Comparison of ENCODE assay signal across 7 cellular contexts in the genomic region with DNA sequence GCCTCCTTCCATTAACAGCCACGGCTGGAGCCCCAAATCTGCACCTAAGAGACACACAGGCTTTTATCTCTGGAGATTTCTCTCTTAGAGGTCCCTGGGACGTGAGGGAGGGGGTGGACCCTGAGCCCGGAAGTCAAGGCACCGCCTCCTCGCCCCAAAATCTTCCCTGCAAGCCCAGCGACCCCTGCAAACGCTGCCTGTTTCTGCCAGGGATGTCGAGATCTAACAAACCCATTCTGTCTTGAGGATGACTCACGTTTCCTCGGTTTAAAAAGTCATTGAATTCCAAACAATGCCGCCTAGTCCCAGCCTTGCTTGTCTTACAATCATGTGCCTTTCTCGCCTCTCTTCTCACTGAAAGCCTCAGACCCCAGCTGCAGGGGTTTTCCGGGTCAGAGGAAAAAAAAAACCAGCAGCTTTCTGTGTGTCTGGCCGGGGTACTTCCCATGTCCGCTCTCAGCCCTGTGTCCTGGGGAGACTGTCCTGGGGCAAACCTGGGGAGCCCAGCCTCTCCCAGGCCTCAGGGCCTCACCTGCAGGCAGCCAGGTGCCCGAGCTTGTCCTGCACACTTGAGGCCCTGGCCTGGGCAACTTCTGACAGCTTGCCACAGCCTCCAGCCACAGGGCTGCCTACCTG. TPM values are rescaled to one million over a fixed set of nuclear protein-coding genes. Genes with fewer than 3 reads are reported as not detected.
DNase-seq lines count a peak whose midpoint lies in the region; ATAC-seq, FAIRE-seq and TF ChIP-seq lines count a peak whose summit lies in the region.

No MANE protein-coding gene starts in this region.

- H3K4me3 Mint-ChIP-seq in mesothelial cell of epicardium, result no peak overlapping the region

- peak overlapping the region; percentile 73 for H4K91ac ChIP-seq in H1 (replicated peaks; ENCODE audit: insufficient read length, low read length)

- peaks cover 8% of the 10 kb centered on the region for H3K4me1 Mint-ChIP-seq in mesothelial cell of epicardium

- H3K79me1 ChIP-seq in H1 (ENCODE audit: low read depth, low read length), result no peaks in the 10 kb centered on the region

- peak overlapping the region; percentile 37 for H4K5ac ChIP-seq in H1 (ENCODE audit: insufficient read length, low read depth, low read length)

- POLR2A ChIA-PET in H1 (lab: Charles Lee; ENCODE audit: partially characterized antibody), result no interaction called here

- no peak for TF ChIP-seq EP300 in H1 (IDR thresholded peaks at IDR 0.05; ENCODE audit: borderline replicate concordance in 1 of 2, low read depth in 2 of 2, low read length in 2 of 2)

- H3K18ac ChIP-seq in H1 (ENCODE audit: extremely low read depth, low read length), result peak overlapping the region; percentile 15

- H2BK5ac ChIP-seq in H1 (ENCODE audit: low read depth, low read length), result peak overlapping the region; percentile 71

- TF ChIP-seq POLR2A in H1 (IDR thresholded peaks at IDR 0.05; ENCODE audit: control extremely low read depth in 1 of 2, low read depth in 2 of 2, low read length in 2 of 2), result no peak

- H2BK120ac ChIP-seq in H1 (replicated peaks; ENCODE audit: low read depth, low read length), result peak overlapping the region; percentile 83

- H3K27me3 ChIP-seq in RWPE2 (ENCODE audit: insufficient read depth, poor library complexity, severe bottlenecking) (no peaks in the 10 kb centered on the region), H1 (replicated peaks in 1 of 4; ENCODE audit: control insufficient read depth in 3 of 4, extremely low read depth in 1 of 4, insufficient read depth in 3 of 4, low read length in 3 of 4) (no peaks in the 10 kb centered on the region)

- H3K36me3 ChIP-seq in RWPE2 (ENCODE audit: low read depth) (peaks cover 45% of the 10 kb centered on the region), H1 (ENCODE audit: control insufficient read depth in 2 of 4, insufficient read depth in 4 of 4, low read length in 3 of 4) (no peaks in the 10 kb centered on the region)

- H2BK12ac ChIP-seq in H1 (ENCODE audit: low read depth, low read length), result peak overlapping the region; percentile 75; the same call in 1 of the 2 replicates

- peak overlapping the region; percentile 19 for H4K8ac ChIP-seq in H1 (ENCODE audit: extremely low read depth, insufficient read depth, low read length)

- H3K27ac ChIP-seq in RWPE2 (ENCODE audit: poor library complexity, severe bottlenecking) (peak overlapping the region; percentile 83), H1 (ENCODE audit: low read depth, low read length) (peak overlapping the region; percentile 41; the same call in 1 of the 2 replicates)

- H2AFZ ChIP-seq in H1 (ENCODE audit: low read length), result peak overlapping the region; percentile 31; the same call in 1 of the 2 replicates

- CTCF ChIA-PET in H1 (lab: Charles Lee; ENCODE audit: partially characterized antibody), result interaction anchor here (0.6 to 1.3 kb wide), 6 partner anchors 9 to 266 kb away, joined by 3 to 4 read pairs (median 3); no protein-coding TSS in a partner anchor

- no peak overlapping the region for H3K23ac ChIP-seq in H1 (ENCODE audit: insufficient read length)

- no peak for TF ChIP-seq RAD21 in H1 (IDR thresholded peaks at IDR 0.05 in 1 of 2, conservative IDR thresholded peaks at IDR 0.05 in 1 of 2; ENCODE audit: low read depth in 2 of 2, low read length in 2 of 2)

- no peaks in the 10 kb centered on the region for H4K20me1 ChIP-seq in H1 (replicated peaks in 1 of 2; ENCODE audit: control insufficient read depth in 1 of 2, insufficient read depth in 2 of 2, low read length in 2 of 2)

- ATAC-seq in RWPE2 (ENCODE audit: low read depth), result peak; percentile 64
- ATAC-seq in HG03135 (IDR thresholded peaks at IDR 0.05; ENCODE audit: unreplicated experiment), result no peak
- no peak for ATAC-seq in HG02981 (IDR thresholded peaks at IDR 0.05; ENCODE audit: unreplicated experiment)
- no peak for ATAC-seq in HG03469 (IDR thresholded peaks at IDR 0.05; ENCODE audit: unreplicated experiment)

- no peaks in the 10 kb centered on the region for H3K27me3 Mint-ChIP-seq in mesothelial cell of epicardium (ENCODE audit: low read depth)

- H3K56ac ChIP-seq in H1 (replicated peaks; ENCODE audit: insufficient read length, low read depth, low read length), result no peak overlapping the region

- H2AK5ac ChIP-seq in H1 (ENCODE audit: low read depth, low read length), result 0 out of 2 replicates have a peak overlapping the region, but pooled peaks have one; percentile 39

- H3K4me3 ChIP-seq in RWPE2 (ENCODE audit: severe bottlenecking) (no peak overlapping the region), H1 (ENCODE audit: extremely low read depth in 1 of 4, insufficient read depth in 2 of 4, low read depth in 3 of 4, low read length in 4 of 4) (peak overlapping the region in 1 of 4 experiments; percentile 16; a peak in 2 of 8 replicates)

- peaks cover 4% of the 10 kb centered on the region for H3K36me3 Mint-ChIP-seq in mesothelial cell of epicardium

- H3K79me2 ChIP-seq in H1 (ENCODE audit: control insufficient read depth in 1 of 2, insufficient read depth in 2 of 2, low read length in 2 of 2), result no peaks in the 10 kb centered on the region

- 21% methylated on average over 16 of the region's 16 CpGs; no CpG with 5 or more reads in 1 of the 2 experiments for WGBS in H1 (ENCODE audit: extremely low coverage in 1 of 2, insufficient coverage in 1 of 2, insufficient read length in 1 of 2, insufficient replicate concordance in 2 of 2, low coverage in 1 of 2, low lambda C conversion rate in 2 of 2, missing lambda C conversion rate in 1 of 2), 2 experiments

- FAIRE-seq in GM19239 (lab: Jason Lieb, UNC), result peak; percentile 71
- FAIRE-seq in H1 (lab: Jason Lieb, UNC), result no peak

- no peaks in the 10 kb centered on the region for H3K9me3 ChIP-seq in RWPE2 (ENCODE audit: severe bottlenecking)
- no peaks in the 10 kb centered on the region for H3K9me3 ChIP-seq in H1 (ENCODE audit: insufficient read depth in 2 of 2, low read depth in 1 of 2, low read length in 1 of 2)

- H2BK20ac ChIP-seq in H1 (ENCODE audit: low read length), result peak overlapping the region; percentile 18; the same call in 1 of the 2 replicates

- peak overlapping the region in 2 of 4 experiments; percentile 13 to 37; a peak in 2 of 7 replicates for H3K9ac ChIP-seq in H1 (replicated peaks in 1 of 4; ENCODE audit: extremely low read depth in 1 of 4, low read depth in 3 of 4, low read length in 3 of 4)

- H3K23me2 ChIP-seq in H1 (ENCODE audit: low read depth, low read length), result 0 out of 2 replicates have a peak, but pooled peaks cover 2% of the 10 kb centered on the region

- DNase-seq in GM19239 (ENCODE audit: insufficient read length, low spot score) (no peak), RWPE2 (ENCODE audit: low spot score) (peak; percentile 68), H1 (ENCODE audit: low read depth in 1 of 2, low spot score in 2 of 2) (peak; percentile 49 to 60), mesothelial cell of epicardium (ENCODE audit: low spot score in 2 of 2, unreplicated experiment in 2 of 2) (no peak)

- H3K4me1 ChIP-seq in RWPE2 (ENCODE audit: insufficient read depth, poor library complexity, severe bottlenecking) (peaks cover 43% of the 10 kb centered on the region), H1 (replicated peaks in 1 of 4; ENCODE audit: control insufficient read depth in 3 of 4, insufficient read depth in 4 of 4, low read length in 3 of 4) (peaks cover 4 to 14% (median 6%) of the 10 kb centered on the region in 4 experiments)

- H2BK15ac ChIP-seq in H1 (ENCODE audit: low read length), result peak overlapping the region; percentile 98; the same call in 1 of the 2 replicates

- peak overlapping the region; percentile 78 for H3K27ac Mint-ChIP-seq in mesothelial cell of epicardium

- peak overlapping the region; percentile 45 to 78 for H3K4me2 ChIP-seq in H1 (ENCODE audit: insufficient read depth in 1 of 2, low read depth in 2 of 2, low read length in 2 of 2)

- H3K14ac ChIP-seq in H1 (ENCODE audit: insufficient read length), result no peak overlapping the region

- no peaks in the 10 kb centered on the region for H3K9me3 Mint-ChIP-seq in mesothelial cell of epicardium

- no peak for TF ChIP-seq CTCF in RWPE2 (IDR thresholded peaks at IDR 0.05; ENCODE audit: poor library complexity, severe bottlenecking)
- TF ChIP-seq CTCF in H1 (IDR thresholded peaks at IDR 0.05; ENCODE audit: control extremely low read depth in 1 of 3, insufficient read depth in 1 of 3, low read depth in 1 of 3, low read length in 3 of 3), result no peak
- TF ChIP-seq CTCF in mesothelial cell of epicardium (IDR thresholded peaks at IDR 0.05; ENCODE audit: unreplicated experiment), result no peak

- H3K4ac ChIP-seq in H1 (replicated peaks; ENCODE audit: insufficient read length, low read depth, low read length), result peak overlapping the region; percentile 3

TF ChIP-seq in H1, 55 proteins besides CTCF, POLR2A, EP300 and RAD21 (continues in another document):
- no peak for TF ChIP-seq CTBP2 (IDR thresholded peaks at IDR 0.05; ENCODE audit: borderline replicate concordance, insufficient read depth, insufficient read length, low read length)
- TF ChIP-seq CBX8 (IDR thresholded peaks at IDR 0.05; ENCODE audit: borderline replicate concordance, low read depth, low read length), result no peak
- 0 out of 2 replicates have a peak, but pooled peaks have one; percentile 25 for TF ChIP-seq TBP (IDR thresholded peaks at IDR 0.05; ENCODE audit: low read depth, low read length)
- no peak for TF ChIP-seq EGR1 (IDR thresholded peaks at IDR 0.05; ENCODE audit: borderline replicate concordance, low read depth, low read length)
- TF ChIP-seq SP4 (IDR thresholded peaks at IDR 0.05; ENCODE audit: low read length), result no peak

RNA-seq across cellular contexts. Expression of a gene that starts 15.4 kb away (rescaled TPM):
- 13.6 and 13.7 TPM in 2 replicates for total RNA-seq in H1 (2021; fragmentation: NEBNext Ultra II Directional; extraction: Animal tissue kit (Norgen Biotek cat#: 25700))
- 13.3 and 18.3 TPM in 2 replicates for polyA plus RNA-seq in H1 (2011; rRNA removed)
- 12.6 TPM for polyA plus RNA-seq in H1 (2011; cell fraction: cytosol; rRNA removed)
- 5.5 TPM for polyA plus RNA-seq in H1 (2011; cell fraction: nucleus; rRNA removed)
- 8.6 to 11.7 TPM (median 10.3 TPM) in 4 replicates for polyA plus RNA-seq in H1 (2012, experiment 1 of 2)
- polyA plus RNA-seq in H1 (2012, experiment 2 of 2), result 3.9 TPM
- 11.1 TPM for polyA plus RNA-seq in H1 (2013, experiment 1 of 2)
- 11.9 TPM for polyA plus RNA-seq in H1 (2013, experiment 2 of 2)
- 9.9 TPM in 2 replicates for polyA minus RNA-seq in H1 (2011; rRNA and poly(A)+ RNA removed)
- 10.2 TPM for polyA minus RNA-seq in H1 (2011; cell fraction: cytosol; rRNA and poly(A)+ RNA removed)
- 6.4 TPM for polyA minus RNA-seq in H1 (2011; cell fraction: nucleus; rRNA and poly(A)+ RNA removed)
- 34.4 to 38.2 TPM (median 35.9 TPM) in 3 replicates for total RNA-seq in mesothelial cell of epicardium

RNA-seq across cellular contexts. Expression of a gene that starts 24.1 kb away (rescaled TPM):
- total RNA-seq in H1 (2021; fragmentation: NEBNext Ultra II Directional; extraction: Animal tissue kit (Norgen Biotek cat#: 25700)), result 2.3 and 2.9 TPM in 2 replicates
- polyA plus RNA-seq in H1 (2011; rRNA removed), result 9.7 and 10.6 TPM in 2 replicates
- 6.6 TPM for polyA plus RNA-seq in H1 (2011; cell fraction: cytosol; rRNA removed)
- polyA plus RNA-seq in H1 (2011; cell fraction: nucleus; rRNA removed), result 4.5 TPM
- 2.7 to 4.6 TPM (median 3.7 TPM) in 4 replicates for polyA plus RNA-seq in H1 (2012, experiment 1 of 2)
- 5.6 TPM for polyA plus RNA-seq in H1 (2012, experiment 2 of 2)
- 4.5 TPM for polyA plus RNA-seq in H1 (2013, experiment 1 of 2)
- 5.9 TPM for polyA plus RNA-seq in H1 (2013, experiment 2 of 2)
- polyA minus RNA-seq in H1 (2011; rRNA and poly(A)+ RNA removed), result 3.9 and 4.3 TPM in 2 replicates
- 4.3 TPM for polyA minus RNA-seq in H1 (2011; cell fraction: cytosol; rRNA and poly(A)+ RNA removed)
- 2.7 TPM for polyA minus RNA-seq in H1 (2011; cell fraction: nucleus; rRNA and poly(A)+ RNA removed)
- 1.1 to 1.8 TPM (median 1.2 TPM) in 3 replicates for total RNA-seq in mesothelial cell of epicardium

Comparison
In these comparisons a context has a peak if more than half of its experiments do, and no peak if none do; other contexts are left out.
1. DNase-seq: peak in RWPE2 (single experiment) and H1 (2 of 2); none in GM19239 (single experiment) and mesothelial cell of epicardium (0 of 2).